In the genomic region with DNA sequence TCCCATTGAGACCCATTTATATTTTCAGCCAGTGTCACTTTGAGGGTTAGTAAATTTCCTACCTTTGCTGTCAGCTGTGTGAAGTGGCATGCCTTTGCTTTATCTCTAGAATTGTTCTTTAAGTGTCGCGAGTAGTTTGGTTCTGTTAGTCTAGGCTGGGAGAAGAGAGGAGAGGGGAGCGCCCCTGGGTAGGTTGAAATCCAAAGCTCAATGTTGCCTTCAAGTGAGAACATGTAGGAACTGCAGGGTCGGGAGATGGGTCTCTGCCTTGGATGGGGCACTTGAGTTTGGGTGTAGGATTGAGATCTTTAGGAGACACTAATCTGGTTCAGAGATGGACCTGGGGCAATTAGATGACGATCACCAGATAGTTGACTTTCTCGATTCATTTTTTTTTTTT, we compare ENCODE assay signal across 10 cellular contexts. TPM values are rescaled to one million over a fixed set of nuclear protein-coding genes. Genes with fewer than 3 reads are reported as not detected.
DNase-seq lines count a peak whose midpoint lies in the region; ATAC-seq and TF ChIP-seq lines count a peak whose summit lies in the region.
"Had no signal": no experiment of that assay in that cellular context is flagged by ENCODE, and none has a peak within 500 bp of the region (broad histone marks: within the 10 kb centered on the region; RNA-seq: fewer than 3 reads in every experiment).

No MANE protein-coding gene starts in this region.

- DNase-seq in GM06990 (ENCODE audit: extremely low read depth, insufficient read length) (no peak), NCI-H146 treated with DMSO at 0.1 percent for 48 hours (lab: John Stamatoyannopoulos, UW; ENCODE audit: unreplicated experiment) (peak; percentile 20), T47D (ENCODE audit: low read depth in 1 of 2, low spot score in 1 of 2) (peak; percentile 17 to 61), lung microvascular endothelial cell (ENCODE audit: low read depth in 2 of 2) (peak; percentile 16 to 28), T1000 (lab: John Stamatoyannopoulos, UW) (no peak), GDM1 (lab: John Stamatoyannopoulos, UW) (no peak)
- DNase-seq: activated CD8-positive, alpha-beta memory T cell treated with anti-CD3 and anti-CD28 coated beads, Interleukin-2, amount 50 U/mL, for 4 hours; effector memory CD4-positive, alpha-beta T cell had no signal

- no peak overlapping the region for H3K4me3 ChIP-seq in GM06990 (replicated peaks; ENCODE audit: low read depth, low read length)

- H3K27me3 ChIP-seq in GM06990 (replicated peaks; ENCODE audit: control insufficient read depth, insufficient read depth, low read length) = no peaks in the 10 kb centered on the region

- ATAC-seq in GM18909 (IDR thresholded peaks at IDR 0.05; ENCODE audit: poor library complexity, unreplicated experiment) = no peak
- no peak for ATAC-seq in HG03432 (IDR thresholded peaks at IDR 0.05; ENCODE audit: unreplicated experiment)

- TF ChIP-seq CTCF in GM06990 (IDR thresholded peaks at IDR 0.05; ENCODE audit: insufficient read depth, low read length, poor library complexity, severe bottlenecking) = peak; percentile 18

- in situ Hi-C loops in T47D (cut with HindIII; ENCODE audit: low pct_unique_long_range_greater_than_20kb, low sequenced_read_pairs) = no loop called here

- H3K36me3 ChIP-seq in GM06990 (ENCODE audit: control insufficient read depth, insufficient read depth, low read length) = no peaks in the 10 kb centered on the region

RNA-seq across cellular contexts. Expression of gene STC2, which starts 46.3 kb away (rescaled TPM):
- total RNA-seq in lung microvascular endothelial cell = 10.0 and 36.3 TPM in 2 replicates

RNA-seq across cellular contexts. Expression of gene NKX2-5, which starts 46.9 kb away (rescaled TPM):
- total RNA-seq in lung microvascular endothelial cell = 0.22 TPM in 1 of 2 replicates, not detected in the other

Comparison
In these comparisons a context has a peak if more than half of its experiments do, and no peak if none do; other contexts are left out.
1. DNase-seq: peak in NCI-H146 treated with DMSO at 0.1 percent for 48 hours (single experiment), T47D (2 of 2) and lung microvascular endothelial cell (2 of 2); none in GM06990 (single experiment), T1000 (single experiment) and GDM1 (single experiment).